16 cellular contexts compared by ENCODE assay signal in genomic region chr12:28500373-28501024, GRCh38.
"Had no signal": no experiment of that assay in that cellular context is flagged by ENCODE, and none has a peak within 500 bp of the region (broad histone marks: within the 10 kb centered on the region; RNA-seq: fewer than 3 reads in every experiment).

No MANE protein-coding gene starts in this region.

- H3K9me3 ChIP-seq: ascending aorta, neutrophil, tibial nerve, uterus had no signal

- H3K4me1 ChIP-seq: ascending aorta, tibial nerve, uterus had no signal

- H3K27ac ChIP-seq: ascending aorta, cardiac muscle cell, neutrophil, tibial nerve, uterus had no signal

- H3K36me3 ChIP-seq: ascending aorta, cardiac muscle cell, neutrophil, uterus had no signal

- H3K27me3 ChIP-seq: ascending aorta, cardiac muscle cell, neutrophil, tibial nerve, uterus had no signal

- H3K4me3 ChIP-seq: ascending aorta, cardiac muscle cell, tibial nerve, uterus had no signal

- ATAC-seq: esophagus mucosa, natural killer cell had no signal

- DNase-seq: activated CD4-positive, CD25-positive, alpha-beta regulatory T cell treated with anti-CD3 and anti-CD28 coated beads, Interleukin-2, amount 50 U/mL, for 72 hours; activated naive CD4-positive, alpha-beta T cell; foreskin melanocyte; kidney glomerular epithelial cell; mesendoderm; natural killer cell; posterior cingulate gyrus; stimulated activated CD4-positive, alpha-beta T cell treated with anti-CD3 and anti-CD28 coated beads, Interleukin-15, amount 100 ng/mL, for 24 hours; stimulated activated CD4-positive, alpha-beta T cell treated with anti-CD3 and anti-CD28 coated beads, Interleukin-4, amount 100 ng/mL, for 1 hour; stimulated activated naive CD4-positive, alpha-beta T cell; uterus had no signal
